In the genomic region with DNA sequence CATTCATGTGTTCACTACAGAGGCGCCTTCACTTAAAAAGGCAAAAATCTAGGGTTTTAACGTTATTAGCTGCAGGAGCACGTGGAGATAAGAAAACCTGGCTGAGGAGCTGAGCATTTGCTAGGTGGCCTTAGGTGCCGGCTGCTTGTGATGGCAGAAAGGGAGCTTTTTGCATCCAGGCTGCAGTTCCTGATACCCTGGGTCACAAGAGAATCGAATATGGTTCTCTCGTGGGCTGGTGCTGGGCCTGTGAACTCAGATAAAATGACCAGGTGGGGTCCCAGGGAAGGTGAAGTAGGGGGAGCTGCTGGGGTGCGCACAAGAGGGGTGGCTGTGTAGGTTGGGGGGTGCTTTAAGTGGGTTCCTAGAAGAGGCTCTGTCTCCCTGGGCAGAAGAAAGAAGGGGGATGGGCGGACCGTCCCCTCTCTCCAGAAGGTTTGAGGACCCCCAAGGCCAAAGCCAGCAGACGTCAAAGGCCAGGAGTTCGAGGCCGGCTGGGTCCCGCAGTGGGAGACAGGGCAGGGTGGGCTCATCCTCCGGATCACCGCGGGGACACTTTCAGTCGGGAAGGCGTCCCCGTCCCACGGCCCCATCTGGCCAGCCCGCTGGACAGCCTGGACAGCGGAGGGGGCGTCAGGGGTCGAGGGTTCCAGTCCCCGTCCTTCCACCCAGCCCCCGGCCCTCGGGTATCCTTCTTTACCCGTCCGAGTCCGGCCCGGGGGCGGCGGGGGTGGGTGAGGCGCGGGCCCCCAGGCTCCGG, we compare ENCODE assay signal across 1 cellular context.
A peak's percentile ranks its signal among the peaks of the same experiment; 100 is the strongest.
TF ChIP-seq lines count a peak whose summit lies in the region.

No MANE protein-coding gene starts in this region.

TF ChIP-seq in HepG2, 621 proteins besides CTCF, POLR2A, EP300 and RAD21 (continued from another document and continues in another):
- TF ChIP-seq SP4 (CRISPR knock-in tag; IDR thresholded peaks at IDR 0.05) (peak; percentile 54; the same call in 1 of the 2 replicates), TMF1 (CRISPR knock-in tag; IDR thresholded peaks at IDR 0.05; ENCODE audit: low read depth) (no peak), FOXM1 (CRISPR knock-in tag; IDR thresholded peaks at IDR 0.05) (no peak), KLF12 (CRISPR knock-in tag; IDR thresholded peaks at IDR 0.05; ENCODE audit: borderline replicate concordance) (no peak; the same call in 1 of the 2 replicates), CBX1 (IDR thresholded peaks at IDR 0.05; ENCODE audit: low read depth) (no peak), ZNF317 (CRISPR knock-in tag; IDR thresholded peaks at IDR 0.05) (no peak), ZSCAN31 (CRISPR knock-in tag; IDR thresholded peaks at IDR 0.05; ENCODE audit: low read depth) (no peak), HIVEP1 (CRISPR knock-in tag; IDR thresholded peaks at IDR 0.05) (peak; percentile 57; the same call in 1 of the 2 replicates), PCBP1 (IDR thresholded peaks at IDR 0.05; ENCODE audit: borderline replicate concordance, low read depth, low read length) (0 out of 2 replicates have a peak, but pooled peaks have one; percentile 64), ZNF703 (CRISPR knock-in tag; IDR thresholded peaks at IDR 0.05; ENCODE audit: borderline replicate concordance) (no peak), ZNF138 (CRISPR knock-in tag; IDR thresholded peaks at IDR 0.05; ENCODE audit: low read depth) (0 out of 2 replicates have a peak, but pooled peaks have one; percentile 47), ZNF616 (CRISPR knock-in tag; IDR thresholded peaks at IDR 0.05; ENCODE audit: low read depth) (peak; percentile 15; the same call in 1 of the 2 replicates), ZNF790 (CRISPR knock-in tag; IDR thresholded peaks at IDR 0.05; ENCODE audit: borderline replicate concordance) (0 out of 2 replicates have a peak, but pooled peaks have one; percentile 49), ZFP90 (CRISPR knock-in tag; IDR thresholded peaks at IDR 0.05; ENCODE audit: borderline replicate concordance) (0 out of 2 replicates have a peak, but pooled peaks have one; percentile 68), ZFP36 (IDR thresholded peaks at IDR 0.05; ENCODE audit: borderline replicate concordance, low read depth, low read length, partially characterized antibody) (no peak), ZNF264 (CRISPR knock-in tag; IDR thresholded peaks at IDR 0.05) (no peak), ARNTL (CRISPR knock-in tag; IDR thresholded peaks at IDR 0.05) (no peak), ZNF292 (CRISPR knock-in tag; IDR thresholded peaks at IDR 0.05; ENCODE audit: borderline replicate concordance, low read depth) (peak; percentile 50; the same call in 1 of the 2 replicates), ZNF225 (CRISPR knock-in tag; IDR thresholded peaks at IDR 0.05) (0 out of 2 replicates have a peak, but pooled peaks have one; percentile 13), ZNF761 (CRISPR knock-in tag; conservative IDR thresholded peaks at IDR 0.05) (no peak), ZBTB7B (CRISPR knock-in tag; IDR thresholded peaks at IDR 0.05) (peak; percentile 53)
- TF ChIP-seq, protein P1, sequence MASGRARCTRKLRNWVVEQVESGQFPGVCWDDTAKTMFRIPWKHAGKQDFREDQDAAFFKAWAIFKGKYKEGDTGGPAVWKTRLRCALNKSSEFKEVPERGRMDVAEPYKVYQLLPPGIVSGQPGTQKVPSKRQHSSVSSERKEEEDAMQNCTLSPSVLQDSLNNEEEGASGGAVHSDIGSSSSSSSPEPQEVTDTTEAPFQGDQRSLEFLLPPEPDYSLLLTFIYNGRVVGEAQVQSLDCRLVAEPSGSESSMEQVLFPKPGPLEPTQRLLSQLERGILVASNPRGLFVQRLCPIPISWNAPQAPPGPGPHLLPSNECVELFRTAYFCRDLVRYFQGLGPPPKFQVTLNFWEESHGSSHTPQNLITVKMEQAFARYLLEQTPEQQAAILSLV (CRISPR knock-in tag; IDR thresholded peaks at IDR 0.05; ENCODE audit: borderline replicate concordance) = 0 out of 2 replicates have a peak, but pooled peaks have one; percentile 22
- TF ChIP-seq, protein P2, sequence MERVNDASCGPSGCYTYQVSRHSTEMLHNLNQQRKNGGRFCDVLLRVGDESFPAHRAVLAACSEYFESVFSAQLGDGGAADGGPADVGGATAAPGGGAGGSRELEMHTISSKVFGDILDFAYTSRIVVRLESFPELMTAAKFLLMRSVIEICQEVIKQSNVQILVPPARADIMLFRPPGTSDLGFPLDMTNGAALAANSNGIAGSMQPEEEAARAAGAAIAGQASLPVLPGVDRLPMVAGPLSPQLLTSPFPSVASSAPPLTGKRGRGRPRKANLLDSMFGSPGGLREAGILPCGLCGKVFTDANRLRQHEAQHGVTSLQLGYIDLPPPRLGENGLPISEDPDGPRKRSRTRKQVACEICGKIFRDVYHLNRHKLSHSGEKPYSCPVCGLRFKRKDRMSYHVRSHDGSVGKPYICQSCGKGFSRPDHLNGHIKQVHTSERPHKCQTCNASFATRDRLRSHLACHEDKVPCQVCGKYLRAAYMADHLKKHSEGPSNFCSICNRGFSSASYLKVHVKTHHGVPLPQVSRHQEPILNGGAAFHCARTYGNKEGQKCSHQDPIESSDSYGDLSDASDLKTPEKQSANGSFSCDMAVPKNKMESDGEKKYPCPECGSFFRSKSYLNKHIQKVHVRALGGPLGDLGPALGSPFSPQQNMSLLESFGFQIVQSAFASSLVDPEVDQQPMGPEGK (CRISPR knock-in tag; IDR thresholded peaks at IDR 0.05) = peak; percentile 81
- TF ChIP-seq, protein P3, sequence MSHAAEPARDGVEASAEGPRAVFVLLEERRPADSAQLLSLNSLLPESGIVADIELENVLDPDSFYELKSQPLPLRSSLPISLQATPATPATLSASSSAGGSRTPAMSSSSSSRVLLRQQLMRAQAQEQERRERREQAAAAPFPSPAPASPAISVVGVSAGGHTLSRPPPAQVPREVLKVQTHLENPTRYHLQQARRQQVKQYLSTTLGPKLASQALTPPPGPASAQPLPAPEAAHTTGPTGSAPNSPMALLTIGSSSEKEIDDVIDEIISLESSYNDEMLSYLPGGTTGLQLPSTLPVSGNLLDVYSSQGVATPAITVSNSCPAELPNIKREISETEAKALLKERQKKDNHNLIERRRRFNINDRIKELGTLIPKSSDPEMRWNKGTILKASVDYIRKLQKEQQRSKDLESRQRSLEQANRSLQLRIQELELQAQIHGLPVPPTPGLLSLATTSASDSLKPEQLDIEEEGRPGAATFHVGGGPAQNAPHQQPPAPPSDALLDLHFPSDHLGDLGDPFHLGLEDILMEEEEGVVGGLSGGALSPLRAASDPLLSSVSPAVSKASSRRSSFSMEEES (CRISPR knock-in tag; IDR thresholded peaks at IDR 0.05) = no peak
- TF ChIP-seq, protein P4, sequence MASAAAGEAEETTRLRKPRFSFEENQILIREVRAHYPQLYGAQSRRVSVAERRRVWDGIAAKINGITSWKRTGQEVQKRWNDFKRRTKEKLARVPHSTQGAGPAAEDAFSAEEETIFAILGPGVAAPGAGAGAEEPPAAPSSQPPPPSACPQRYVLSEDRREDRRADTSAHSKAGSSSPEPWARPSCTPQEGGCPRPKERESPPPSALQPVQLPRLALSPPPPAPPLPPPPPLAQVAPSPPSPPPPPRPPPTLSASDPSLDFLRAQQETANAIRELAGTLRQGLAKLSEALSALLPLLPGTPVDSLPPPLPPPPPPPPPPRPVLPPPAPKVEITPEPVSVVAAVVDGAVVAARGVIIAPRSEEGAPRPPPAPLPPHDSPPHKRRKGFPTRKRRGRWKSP (CRISPR knock-in tag; IDR thresholded peaks at IDR 0.05) = 0 out of 2 replicates have a peak, but pooled peaks have one; percentile 48
- TF ChIP-seq, protein P5, sequence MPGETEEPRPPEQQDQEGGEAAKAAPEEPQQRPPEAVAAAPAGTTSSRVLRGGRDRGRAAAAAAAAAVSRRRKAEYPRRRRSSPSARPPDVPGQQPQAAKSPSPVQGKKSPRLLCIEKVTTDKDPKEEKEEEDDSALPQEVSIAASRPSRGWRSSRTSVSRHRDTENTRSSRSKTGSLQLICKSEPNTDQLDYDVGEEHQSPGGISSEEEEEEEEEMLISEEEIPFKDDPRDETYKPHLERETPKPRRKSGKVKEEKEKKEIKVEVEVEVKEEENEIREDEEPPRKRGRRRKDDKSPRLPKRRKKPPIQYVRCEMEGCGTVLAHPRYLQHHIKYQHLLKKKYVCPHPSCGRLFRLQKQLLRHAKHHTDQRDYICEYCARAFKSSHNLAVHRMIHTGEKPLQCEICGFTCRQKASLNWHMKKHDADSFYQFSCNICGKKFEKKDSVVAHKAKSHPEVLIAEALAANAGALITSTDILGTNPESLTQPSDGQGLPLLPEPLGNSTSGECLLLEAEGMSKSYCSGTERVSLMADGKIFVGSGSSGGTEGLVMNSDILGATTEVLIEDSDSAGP (CRISPR knock-in tag; IDR thresholded peaks at IDR 0.05; ENCODE audit: borderline replicate concordance) = peak; percentile 63; the same call in 1 of the 2 replicates
- TF ChIP-seq, protein P6, sequence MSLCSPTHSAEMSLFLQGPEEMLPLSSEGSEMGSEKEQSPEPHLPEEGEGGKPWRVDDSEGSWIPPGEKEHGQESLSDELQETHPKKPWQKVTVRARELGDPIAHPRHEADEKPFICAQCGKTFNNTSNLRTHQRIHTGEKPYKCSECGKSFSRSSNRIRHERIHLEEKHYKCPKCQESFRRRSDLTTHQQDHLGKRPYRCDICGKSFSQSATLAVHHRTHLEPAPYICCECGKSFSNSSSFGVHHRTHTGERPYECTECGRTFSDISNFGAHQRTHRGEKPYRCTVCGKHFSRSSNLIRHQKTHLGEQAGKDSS (CRISPR knock-in tag; IDR thresholded peaks at IDR 0.05; ENCODE audit: borderline replicate concordance, low read depth) = no peak
- TF ChIP-seq, protein P7, sequence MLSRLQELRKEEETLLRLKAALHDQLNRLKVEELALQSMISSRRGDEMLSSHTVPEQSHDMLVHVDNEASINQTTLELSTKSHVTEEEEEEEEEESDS (CRISPR knock-in tag; IDR thresholded peaks at IDR 0.05; ENCODE audit: borderline replicate concordance) = no peak
- TF ChIP-seq, protein P8, sequence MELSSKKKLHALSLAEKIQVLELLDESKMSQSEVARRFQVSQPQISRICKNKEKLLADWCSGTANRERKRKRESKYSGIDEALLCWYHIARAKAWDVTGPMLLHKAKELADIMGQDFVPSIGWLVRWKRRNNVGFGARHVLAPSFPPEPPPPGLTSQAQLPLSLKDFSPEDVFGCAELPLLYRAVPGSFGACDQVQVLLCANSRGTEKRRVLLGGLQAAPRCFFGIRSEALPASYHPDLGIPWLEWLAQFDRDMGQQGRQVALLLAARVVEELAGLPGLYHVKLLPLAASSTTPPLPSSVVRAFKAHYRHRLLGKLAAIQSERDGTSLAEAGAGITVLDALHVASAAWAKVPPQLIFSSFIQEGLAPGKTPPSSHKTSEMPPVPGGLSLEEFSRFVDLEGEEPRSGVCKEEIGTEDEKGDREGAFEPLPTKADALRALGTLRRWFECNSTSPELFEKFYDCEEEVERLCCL (CRISPR knock-in tag; IDR thresholded peaks at IDR 0.05; ENCODE audit: borderline replicate concordance) = 0 out of 2 replicates have a peak, but pooled peaks have one; percentile 45
- TF ChIP-seq, protein P9, sequence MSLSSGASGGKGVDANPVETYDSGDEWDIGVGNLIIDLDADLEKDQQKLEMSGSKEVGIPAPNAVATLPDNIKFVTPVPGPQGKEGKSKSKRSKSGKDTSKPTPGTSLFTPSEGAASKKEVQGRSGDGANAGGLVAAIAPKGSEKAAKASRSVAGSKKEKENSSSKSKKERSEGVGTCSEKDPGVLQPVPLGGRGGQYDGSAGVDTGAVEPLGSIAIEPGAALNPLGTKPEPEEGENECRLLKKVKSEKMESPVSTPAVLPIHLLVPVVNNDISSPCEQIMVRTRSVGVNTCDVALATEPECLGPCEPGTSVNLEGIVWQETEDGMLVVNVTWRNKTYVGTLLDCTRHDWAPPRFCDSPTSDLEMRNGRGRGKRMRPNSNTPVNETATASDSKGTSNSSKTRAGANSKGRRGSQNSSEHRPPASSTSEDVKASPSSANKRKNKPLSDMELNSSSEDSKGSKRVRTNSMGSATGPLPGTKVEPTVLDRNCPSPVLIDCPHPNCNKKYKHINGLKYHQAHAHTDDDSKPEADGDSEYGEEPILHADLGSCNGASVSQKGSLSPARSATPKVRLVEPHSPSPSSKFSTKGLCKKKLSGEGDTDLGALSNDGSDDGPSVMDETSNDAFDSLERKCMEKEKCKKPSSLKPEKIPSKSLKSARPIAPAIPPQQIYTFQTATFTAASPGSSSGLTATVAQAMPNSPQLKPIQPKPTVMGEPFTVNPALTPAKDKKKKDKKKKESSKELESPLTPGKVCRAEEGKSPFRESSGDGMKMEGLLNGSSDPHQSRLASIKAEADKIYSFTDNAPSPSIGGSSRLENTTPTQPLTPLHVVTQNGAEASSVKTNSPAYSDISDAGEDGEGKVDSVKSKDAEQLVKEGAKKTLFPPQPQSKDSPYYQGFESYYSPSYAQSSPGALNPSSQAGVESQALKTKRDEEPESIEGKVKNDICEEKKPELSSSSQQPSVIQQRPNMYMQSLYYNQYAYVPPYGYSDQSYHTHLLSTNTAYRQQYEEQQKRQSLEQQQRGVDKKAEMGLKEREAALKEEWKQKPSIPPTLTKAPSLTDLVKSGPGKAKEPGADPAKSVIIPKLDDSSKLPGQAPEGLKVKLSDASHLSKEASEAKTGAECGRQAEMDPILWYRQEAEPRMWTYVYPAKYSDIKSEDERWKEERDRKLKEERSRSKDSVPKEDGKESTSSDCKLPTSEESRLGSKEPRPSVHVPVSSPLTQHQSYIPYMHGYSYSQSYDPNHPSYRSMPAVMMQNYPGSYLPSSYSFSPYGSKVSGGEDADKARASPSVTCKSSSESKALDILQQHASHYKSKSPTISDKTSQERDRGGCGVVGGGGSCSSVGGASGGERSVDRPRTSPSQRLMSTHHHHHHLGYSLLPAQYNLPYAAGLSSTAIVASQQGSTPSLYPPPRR (CRISPR knock-in tag; IDR thresholded peaks at IDR 0.05; ENCODE audit: borderline replicate concordance) = no peak
- TF ChIP-seq, protein P10, sequence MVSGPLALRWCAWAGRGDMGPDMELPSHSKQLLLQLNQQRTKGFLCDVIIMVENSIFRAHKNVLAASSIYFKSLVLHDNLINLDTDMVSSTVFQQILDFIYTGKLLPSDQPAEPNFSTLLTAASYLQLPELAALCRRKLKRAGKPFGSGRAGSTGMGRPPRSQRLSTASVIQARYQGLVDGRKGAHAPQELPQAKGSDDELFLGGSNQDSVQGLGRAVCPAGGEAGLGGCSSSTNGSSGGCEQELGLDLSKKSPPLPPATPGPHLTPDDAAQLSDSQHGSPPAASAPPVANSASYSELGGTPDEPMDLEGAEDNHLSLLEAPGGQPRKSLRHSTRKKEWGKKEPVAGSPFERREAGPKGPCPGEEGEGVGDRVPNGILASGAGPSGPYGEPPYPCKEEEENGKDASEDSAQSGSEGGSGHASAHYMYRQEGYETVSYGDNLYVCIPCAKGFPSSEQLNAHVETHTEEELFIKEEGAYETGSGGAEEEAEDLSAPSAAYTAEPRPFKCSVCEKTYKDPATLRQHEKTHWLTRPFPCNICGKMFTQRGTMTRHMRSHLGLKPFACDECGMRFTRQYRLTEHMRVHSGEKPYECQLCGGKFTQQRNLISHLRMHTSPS (CRISPR knock-in tag; IDR thresholded peaks at IDR 0.05; ENCODE audit: low read depth) = no peak; the same call in 1 of the 2 replicates
- TF ChIP-seq, protein P11, sequence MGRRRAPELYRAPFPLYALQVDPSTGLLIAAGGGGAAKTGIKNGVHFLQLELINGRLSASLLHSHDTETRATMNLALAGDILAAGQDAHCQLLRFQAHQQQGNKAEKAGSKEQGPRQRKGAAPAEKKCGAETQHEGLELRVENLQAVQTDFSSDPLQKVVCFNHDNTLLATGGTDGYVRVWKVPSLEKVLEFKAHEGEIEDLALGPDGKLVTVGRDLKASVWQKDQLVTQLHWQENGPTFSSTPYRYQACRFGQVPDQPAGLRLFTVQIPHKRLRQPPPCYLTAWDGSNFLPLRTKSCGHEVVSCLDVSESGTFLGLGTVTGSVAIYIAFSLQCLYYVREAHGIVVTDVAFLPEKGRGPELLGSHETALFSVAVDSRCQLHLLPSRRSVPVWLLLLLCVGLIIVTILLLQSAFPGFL (CRISPR knock-in tag; IDR thresholded peaks at IDR 0.05) = no peak
